ENCODE assay signal across 8 cellular contexts in the genomic region with DNA sequence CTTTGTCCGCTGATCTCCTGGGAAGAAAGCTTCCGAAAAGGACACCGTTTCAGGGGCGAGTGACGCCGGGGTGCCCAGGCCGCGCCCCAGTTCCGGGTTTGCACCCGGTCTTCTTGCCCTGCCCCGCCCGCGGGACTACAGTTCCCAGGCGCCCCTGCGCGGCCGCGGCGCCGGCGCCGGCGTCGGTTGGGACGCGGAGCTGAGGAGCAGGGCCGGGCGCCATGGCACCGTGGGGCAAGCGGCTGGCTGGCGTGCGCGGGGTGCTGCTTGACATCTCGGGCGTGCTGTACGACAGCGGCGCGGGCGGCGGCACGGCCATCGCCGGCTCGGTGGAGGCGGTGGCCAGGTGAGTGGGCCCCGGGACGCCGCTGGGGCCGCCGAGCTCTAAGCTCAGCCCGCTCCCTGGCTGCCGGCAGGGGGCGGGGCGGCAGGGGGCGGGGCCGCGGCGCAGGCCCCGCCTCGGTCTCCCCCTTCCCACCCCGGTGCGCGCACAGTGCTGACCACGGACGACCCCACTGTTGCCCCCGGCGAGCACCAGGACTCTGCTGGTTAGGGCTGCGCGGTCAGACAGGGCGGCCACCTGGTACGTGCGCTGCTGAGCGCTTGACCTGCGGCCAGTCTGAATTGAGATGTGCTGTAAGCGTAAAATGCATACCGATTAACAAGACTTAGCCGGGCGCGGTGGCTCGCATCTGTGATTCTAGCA. TPM values are rescaled to one million over a fixed set of nuclear protein-coding genes. Genes with fewer than 3 reads are reported as not detected.
DNase-seq lines count a peak whose midpoint lies in the region; ATAC-seq and TF ChIP-seq lines count a peak whose summit lies in the region.

A gene with protein sequence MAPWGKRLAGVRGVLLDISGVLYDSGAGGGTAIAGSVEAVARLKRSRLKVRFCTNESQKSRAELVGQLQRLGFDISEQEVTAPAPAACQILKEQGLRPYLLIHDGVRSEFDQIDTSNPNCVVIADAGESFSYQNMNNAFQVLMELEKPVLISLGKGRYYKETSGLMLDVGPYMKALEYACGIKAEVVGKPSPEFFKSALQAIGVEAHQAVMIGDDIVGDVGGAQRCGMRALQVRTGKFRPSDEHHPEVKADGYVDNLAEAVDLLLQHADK (plus strand): TSS at position 182 of the 706 bp plus-strand sequence. CDS start 40 bp downstream, at position 222.

- intact Hi-C loops in heart left ventricle (cut with DNase I) (no loop called here), posterior cingulate gyrus (cut with DNase I) (loop anchor here (5.0 kb wide), 1 partner anchor 44 kb away; the partner anchor contains the start of gene OAT), transverse colon (cut with DNase I; ENCODE audit: low total_unique reads) (no loop called here)

- peaks cover 4% of the 10 kb centered on the region for H3K36me3 Mint-ChIP-seq in activated naive CD8-positive, alpha-beta T cell treated with anti-CD3 and anti-CD28 coated beads, Interleukin-2, amount 50 U/mL, for 24 hours (ENCODE audit: low read depth)

- ATAC-seq in activated naive CD8-positive, alpha-beta T cell treated with anti-CD3 and anti-CD28 coated beads, Interleukin-2, amount 50 U/mL, for 24 hours = peak; percentile 98
- ATAC-seq in heart left ventricle = peak; percentile 62 to 98 (median 94)

- H3K36me3 ChIP-seq in H7 (replicated peaks; ENCODE audit: control insufficient read depth, insufficient read depth, low read length) = no peaks in the 10 kb centered on the region
- no peaks in the 10 kb centered on the region for H3K36me3 ChIP-seq in Loucy (ENCODE audit: insufficient read depth, low read length)
- H3K36me3 ChIP-seq in SU-DHL-6 (ENCODE audit: low read length) = no peaks in the 10 kb centered on the region
- H3K36me3 ChIP-seq in heart left ventricle = no peaks in the 10 kb centered on the region
- H3K36me3 ChIP-seq in transverse colon = no peaks in the 10 kb centered on the region

- no peak for TF ChIP-seq EP300 in transverse colon (IDR thresholded peaks at IDR 0.05; ENCODE audit: low read depth)

- peak within 1 kb of the TSS; percentile 90 for H3K27ac Mint-ChIP-seq in activated naive CD8-positive, alpha-beta T cell treated with anti-CD3 and anti-CD28 coated beads, Interleukin-2, amount 50 U/mL, for 24 hours

- no peaks in the 10 kb centered on the region for H3K9me3 Mint-ChIP-seq in activated naive CD8-positive, alpha-beta T cell treated with anti-CD3 and anti-CD28 coated beads, Interleukin-2, amount 50 U/mL, for 24 hours

- H3K4me3 Mint-ChIP-seq in activated naive CD8-positive, alpha-beta T cell treated with anti-CD3 and anti-CD28 coated beads, Interleukin-2, amount 50 U/mL, for 24 hours = peak within 1 kb of the TSS; percentile 85

- H2AFZ ChIP-seq in Loucy (ENCODE audit: low read length) (peak within 1 kb of the TSS; percentile 99), SU-DHL-6 (ENCODE audit: low read depth, low read length, severe bottlenecking) (peak within 1 kb of the TSS; percentile 89)

- H3K27ac ChIP-seq in SU-DHL-6 (ENCODE audit: low read depth, low read length) (no peak within 1 kb of the TSS; the same call in 1 of the 2 replicates), heart left ventricle (peak within 1 kb of the TSS; percentile 19 to 94 (median 87)), transverse colon (peak within 1 kb of the TSS; percentile 88 to 94 (median 91))

- TF ChIP-seq POLR2A in heart left ventricle (IDR thresholded peaks at IDR 0.05) (peak in 1 of 2 donors; percentile 51), transverse colon (IDR thresholded peaks at IDR 0.05) (peak; percentile 43)

- peaks cover 10% of the 10 kb centered on the region for H3K27me3 Mint-ChIP-seq in activated naive CD8-positive, alpha-beta T cell treated with anti-CD3 and anti-CD28 coated beads, Interleukin-2, amount 50 U/mL, for 24 hours

- 1 to 4% (median 2%) methylated on average over 31 to 81 of the region's 81 CpGs for WGBS in heart left ventricle, 4 donors
- WGBS in transverse colon (ENCODE audit: low coverage in 1 of 2), 2 donors = 0 to 1% methylated on average over 7 to 37 of the region's 81 CpGs

- no peaks in the 10 kb centered on the region for H4K20me1 ChIP-seq in Loucy (ENCODE audit: insufficient read depth, low read length, poor library complexity, severe bottlenecking)
- H4K20me1 ChIP-seq in SU-DHL-6 (ENCODE audit: low read depth, low read length) = no peaks in the 10 kb centered on the region

- H3K79me2 ChIP-seq in Loucy (ENCODE audit: insufficient read depth, low read length) (peaks cover 6% of the 10 kb centered on the region; the same call in 1 of the 2 replicates), SU-DHL-6 (ENCODE audit: insufficient read depth, low read length) (no peaks in the 10 kb centered on the region)

- H3K9me3 ChIP-seq in Loucy (ENCODE audit: insufficient read depth, low read depth, low read length) (no peaks in the 10 kb centered on the region), SU-DHL-6 (ENCODE audit: insufficient read depth, low read length) (no peaks in the 10 kb centered on the region), heart left ventricle (no peaks in the 10 kb centered on the region), transverse colon (no peaks in the 10 kb centered on the region)

- TF ChIP-seq CTCF in Loucy (conservative IDR thresholded peaks at IDR 0.05; ENCODE audit: low read length) = no peak
- TF ChIP-seq CTCF in SU-DHL-6 (IDR thresholded peaks at IDR 0.05; ENCODE audit: insufficient read depth, low read length, poor library complexity, severe bottlenecking) = no peak
- peak; percentile 24 to 74 (median 57) for TF ChIP-seq CTCF in heart left ventricle (IDR thresholded peaks at IDR 0.05)
- peak in 4 of 5 experiments; percentile 43 to 64 (median 52) for TF ChIP-seq CTCF in transverse colon (IDR thresholded peaks at IDR 0.05)

- H3K27me3 ChIP-seq in H7 (ENCODE audit: control insufficient read depth, insufficient read depth, low read length) = peaks cover 2% of the 10 kb centered on the region; the same call in 1 of the 2 replicates
- H3K27me3 ChIP-seq in Loucy (ENCODE audit: insufficient read depth, low read length, poor library complexity, severe bottlenecking) = no peaks in the 10 kb centered on the region
- no peaks in the 10 kb centered on the region for H3K27me3 ChIP-seq in SU-DHL-6 (ENCODE audit: low read length)
- H3K27me3 ChIP-seq in heart left ventricle = peaks cover 0 to 3% (median 0%) of the 10 kb centered on the region in 9 donors
- H3K27me3 ChIP-seq in transverse colon = no peaks in the 10 kb centered on the region

- H3F3A ChIP-seq in Loucy (ENCODE audit: low read depth) = no peaks in the 10 kb centered on the region
- H3F3A ChIP-seq in SU-DHL-6 (ENCODE audit: insufficient read depth) = peaks cover 5% of the 10 kb centered on the region; the same call in 1 of the 2 replicates

- H3K4me2 ChIP-seq in Loucy (ENCODE audit: low read depth, low read length, poor library complexity, severe bottlenecking) (peak within 1 kb of the TSS; percentile 88), SU-DHL-6 (ENCODE audit: low read depth, low read length, poor library complexity, severe bottlenecking) (peak within 1 kb of the TSS; percentile 59)

- H3K4me1 Mint-ChIP-seq in activated naive CD8-positive, alpha-beta T cell treated with anti-CD3 and anti-CD28 coated beads, Interleukin-2, amount 50 U/mL, for 24 hours = peaks cover 27% of the 10 kb centered on the region

- in situ Hi-C loops in transverse colon (cut with MboI; ENCODE audit: low pct_ligation_motif_present in 1 of 4, low pct_unique_long_range_greater_than_20kb in 1 of 4, low sequenced_read_pairs in 3 of 4) = no loop called here

- H3K4me3 ChIP-seq in GM08714 (ENCODE audit: low read length) (peak within 1 kb of the TSS; percentile 44; the same call in 1 of the 2 replicates), H7 (ENCODE audit: insufficient read depth, low read depth, low read length) (peak within 1 kb of the TSS; percentile 73), Loucy (ENCODE audit: low read length, poor library complexity, severe bottlenecking) (peak within 1 kb of the TSS; percentile 88), SU-DHL-6 (ENCODE audit: insufficient read depth, low read length, poor library complexity, severe bottlenecking) (peak within 1 kb of the TSS; percentile 59), heart left ventricle (peak within 1 kb of the TSS; percentile 64 to 89 (median 72)), transverse colon (peak within 1 kb of the TSS; percentile 71 to 87 (median 81))

- H3K4me1 ChIP-seq in Loucy (ENCODE audit: insufficient read depth, low read length, poor library complexity, severe bottlenecking) (peaks cover 23% of the 10 kb centered on the region), heart left ventricle (peaks cover 0 to 32% (median 12%) of the 10 kb centered on the region in 12 donors), transverse colon (peaks cover 5 to 20% (median 16%) of the 10 kb centered on the region in 4 donors)

- DNase-seq in H7 = peak; percentile 96
- DNase-seq in activated naive CD8-positive, alpha-beta T cell treated with anti-CD3 and anti-CD28 coated beads, Interleukin-2, amount 50 U/mL, for 24 hours = peak; percentile 87
- peak; percentile 85 to 94 (median 90) for DNase-seq in heart left ventricle
- DNase-seq in posterior cingulate gyrus = peak; percentile 77 to 98 (median 87)
- DNase-seq in transverse colon = peak; percentile 91

- H3K9ac ChIP-seq in Loucy (ENCODE audit: low read depth, low read length, poor library complexity, severe bottlenecking) (peak within 1 kb of the TSS; percentile 68), SU-DHL-6 (ENCODE audit: low read length) (peak within 1 kb of the TSS; percentile 59)

- no peaks in the 10 kb centered on the region for H3K9me2 ChIP-seq in Loucy (replicated peaks; ENCODE audit: low read depth, low read length)
- H3K9me2 ChIP-seq in SU-DHL-6 (replicated peaks; ENCODE audit: insufficient read depth, low read length) = no peaks in the 10 kb centered on the region

RNA-seq across cellular contexts. Expression of the gene that starts here (rescaled TPM):
- total RNA-seq in H7 (2014; rRNA removed; shearing (Covaris generic)) = 26.2 and 29.6 TPM in 2 replicates
- total RNA-seq in heart left ventricle = 10 to 100 TPM; 10.4 to 23.5 (median 14.2) TPM
- 1 to 10 TPM; 5.6 to 6.7 TPM for polyA plus RNA-seq in heart left ventricle
- total RNA-seq in transverse colon = 100 to 1,000 TPM in 1 of 4 donors, 10 to 100 TPM in 3; 20.3 to 116 (median 22.4) TPM

Comparison
In these comparisons a context has a peak if more than half of its experiments do, and no peak if none do; other contexts are left out.
1. CTCF ChIP-seq: peak in heart left ventricle (12 of 12) and transverse colon (4 of 5); none in Loucy (single experiment) and SU-DHL-6 (single experiment).
2. Peak in every context shown above with its lines, with median percentiles within 50 percentile points of each other: H3K4me3 ChIP-seq and DNase-seq.